Comparison of ENCODE assay signal across 9 cellular contexts in genomic region chr7:125409921-125410320, GRCh38.
"Had no signal": no experiment of that assay in that cellular context is flagged by ENCODE, and none has a peak within 500 bp of the region (broad histone marks: within the 10 kb centered on the region; RNA-seq: fewer than 3 reads in every experiment).

No MANE protein-coding gene starts in this region.

- DNase-seq: H9, HCEC 1CT, IMR-90, Karpas-422, KBM-7 had no signal

- H3K4me2 ChIP-seq: KMS-11 had no signal

- H3K9ac ChIP-seq: KMS-11 had no signal

- H3K27ac Mint-ChIP-seq: H9 had no signal

- H3K27ac ChIP-seq: KMS-11 had no signal

- FAIRE-seq: H1, H54, HTR-8/SVneo had no signal

- H3K4me3 Mint-ChIP-seq: H9 had no signal

- H3K4me1 Mint-ChIP-seq: H9 had no signal
